Comparison of ENCODE assay signal across 28 cellular contexts in the genomic region with DNA sequence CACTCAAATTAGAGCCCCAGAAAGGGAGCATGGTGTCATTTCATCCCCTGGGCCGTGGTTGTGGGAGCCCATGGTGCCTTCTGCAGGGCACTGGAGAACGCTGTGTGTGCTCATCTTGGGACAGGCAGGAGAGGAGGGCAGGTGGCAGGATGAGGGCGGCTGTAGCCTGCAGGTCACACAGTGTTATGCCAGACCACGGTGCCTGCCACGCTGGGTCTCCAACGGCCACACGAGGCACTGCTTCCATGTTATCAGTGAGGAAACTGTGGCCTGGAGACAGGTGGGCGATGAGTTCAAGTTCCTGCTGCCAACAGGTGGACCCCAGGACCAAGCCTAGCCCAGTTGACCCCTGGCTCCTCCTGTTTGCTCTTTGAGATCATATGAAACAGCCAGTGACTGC. TPM values are rescaled to one million over a fixed set of nuclear protein-coding genes. Genes with fewer than 3 reads are reported as not detected.
DNase-seq lines count a peak whose midpoint lies in the region; ATAC-seq and TF ChIP-seq lines count a peak whose summit lies in the region.
"Had no signal": no experiment of that assay in that cellular context is flagged by ENCODE, and none has a peak within 500 bp of the region (broad histone marks: within the 10 kb centered on the region; RNA-seq: fewer than 3 reads in every experiment).

No MANE protein-coding gene starts in this region.

- intact Hi-C loops in left ventricle myocardium inferior (cut with micrococcal nuclease): no loop called here
- intact Hi-C loops in left ventricle myocardium superior (cut with micrococcal nuclease): no loop called here

- no peak overlapping the region for H3K9ac ChIP-seq in KMS-11

- H3K27ac ChIP-seq in left ventricle myocardium inferior (replicated peaks) (no peak overlapping the region), KMS-11 (no peak overlapping the region)
- H3K27ac ChIP-seq: body of pancreas, PC-9, thoracic aorta, vagina had no signal

- no peak overlapping the region for H3K4me2 ChIP-seq in KMS-11
- H3K4me2 ChIP-seq: PC-9, smooth muscle cell had no signal

- H3K4me3 ChIP-seq in left ventricle myocardium inferior (no peak overlapping the region), KMS-11 (IDR thresholded peaks at IDR 0.05; ENCODE audit: insufficient read depth, low read depth, low read length) (no peak overlapping the region)
- H3K4me3 ChIP-seq: body of pancreas, PC-9, smooth muscle cell, thoracic aorta, vagina had no signal

- H3K4me1 ChIP-seq in left ventricle myocardium inferior (peaks cover 55% of the 10 kb centered on the region), KMS-11 (ENCODE audit: low read depth, poor library complexity, severe bottlenecking) (peaks cover 29% of the 10 kb centered on the region)

- no peaks in the 10 kb centered on the region for H3K36me3 Mint-ChIP-seq in chondrocyte (ENCODE audit: low read depth)
- H3K36me3 Mint-ChIP-seq: immature natural killer cell had no signal

- no peak overlapping the region for H2AFZ ChIP-seq in KMS-11 (ENCODE audit: low read depth)
- H2AFZ ChIP-seq: PC-9 had no signal

- H3K27ac Mint-ChIP-seq in chondrocyte (ENCODE audit: unreplicated experiment): no peak overlapping the region

- no peak overlapping the region for H3K4me3 Mint-ChIP-seq in chondrocyte (ENCODE audit: unreplicated experiment)
- H3K4me3 Mint-ChIP-seq: immature natural killer cell, naive B cell had no signal

- DNase-seq in left ventricle myocardium inferior: peak; percentile 2
- no peak for DNase-seq in left ventricle myocardium superior
- DNase-seq in chondrocyte (ENCODE audit: low spot score): no peak
- no peak for DNase-seq in cortex of kidney (lab: John Stamatoyannopoulos, UW)
- no peak for DNase-seq in NCI-H774 (lab: John Stamatoyannopoulos, UW)
- DNase-seq: activated CD4-positive, CD25-positive, alpha-beta regulatory T cell; activated gamma-delta T cell; body of pancreas; effector CD8-positive, alpha-beta T cell; erythroblast; GDM1; immature natural killer cell; IMR-90; naive B cell; NCI-H1417; NCI-H2081; NCI-H345; PC-9; stimulated activated CD4-positive, alpha-beta T cell treated with anti-CD3 and anti-CD28 coated beads, Interleukin-4, amount 100 ng/mL, for 1 hour; stimulated activated naive CD4-positive, alpha-beta T cell treated with Interleukin-2 at 50 U/mL for 16 hours; T1000 had no signal

- peaks cover 11% of the 10 kb centered on the region for H3K4me1 Mint-ChIP-seq in chondrocyte (ENCODE audit: low read depth)

- no peaks in the 10 kb centered on the region for H3K9me3 Mint-ChIP-seq in chondrocyte (ENCODE audit: low read depth)
- H3K9me3 Mint-ChIP-seq: immature natural killer cell, naive B cell had no signal

- no peaks in the 10 kb centered on the region for H3K27me3 ChIP-seq in left ventricle myocardium inferior (ENCODE audit: low read depth)
- H3K27me3 ChIP-seq in KMS-11 (ENCODE audit: insufficient read depth, low read depth): no peaks in the 10 kb centered on the region
- H3K27me3 ChIP-seq: body of pancreas, vagina had no signal

- no peaks in the 10 kb centered on the region for H3K36me3 ChIP-seq in left ventricle myocardium inferior
- no peaks in the 10 kb centered on the region for H3K36me3 ChIP-seq in KMS-11 (ENCODE audit: insufficient read depth)
- H3K36me3 ChIP-seq: thoracic aorta, vagina had no signal

- no peaks in the 10 kb centered on the region for H3K79me2 ChIP-seq in KMS-11 (ENCODE audit: insufficient read depth, low read depth)

- no peaks in the 10 kb centered on the region for H3K9me3 ChIP-seq in left ventricle myocardium inferior (replicated peaks)
- H3K9me3 ChIP-seq: body of pancreas, thoracic aorta, vagina had no signal

- TF ChIP-seq CTCF in left ventricle myocardium inferior (IDR thresholded peaks at IDR 0.05; ENCODE audit: borderline replicate concordance) (no peak), KMS-11 (conservative IDR thresholded peaks at IDR 0.05; ENCODE audit: low read depth, low read length) (0 out of 2 replicates have a peak, but pooled peaks have one; percentile 21), chondrocyte (IDR thresholded peaks at IDR 0.05) (peak; percentile 21)

- ATAC-seq in left ventricle myocardium superior (no peak), HG02571 (IDR thresholded peaks at IDR 0.05; ENCODE audit: unreplicated experiment) (no peak), HG03439 (IDR thresholded peaks at IDR 0.05; ENCODE audit: unreplicated experiment) (no peak)
- ATAC-seq: body of pancreas had no signal

- H3K27me3 Mint-ChIP-seq in chondrocyte (ENCODE audit: low read depth): peaks cover 17% of the 10 kb centered on the region
- H3K27me3 Mint-ChIP-seq: naive B cell had no signal

- H4K20me1 ChIP-seq in KMS-11 (ENCODE audit: insufficient read depth): no peaks in the 10 kb centered on the region

RNA-seq across cellular contexts. Expression of a gene that starts 21.0 kb away (rescaled TPM):
- total RNA-seq in left ventricle myocardium inferior: 8.7 TPM
- 11.1 TPM for total RNA-seq in left ventricle myocardium superior
- total RNA-seq in chondrocyte: 0.51 to 1.6 TPM (median 1.6 TPM) in 3 replicates
- total RNA-seq: M059J had no signal
